ENCODE assay signal across 8 cellular contexts in genomic region chr11:64803163-64803845, GRCh38. TPM values are rescaled to one million over a fixed set of nuclear protein-coding genes. Genes with fewer than 3 reads are reported as not detected.
DNase-seq lines count a peak whose midpoint lies in the region; ATAC-seq, FAIRE-seq and TF ChIP-seq lines count a peak whose summit lies in the region.

Gene MAP4K2, minus strand, starts transcription at chr11:64803214. Its CDS starts 65 bp downstream, at chr11:64803149.

- peaks cover 0 to 72% (median 25%) of the 10 kb centered on the region in 6 donors for H3K36me3 ChIP-seq in spleen

- H3K4me1 ChIP-seq in spleen = peaks cover 45 to 85% (median 59%) of the 10 kb centered on the region in 6 donors

- ATAC-seq in HG03039 (IDR thresholded peaks at IDR 0.05; ENCODE audit: unreplicated experiment) (peak; percentile 61), GM21367 (IDR thresholded peaks at IDR 0.05; ENCODE audit: unreplicated experiment) (no peak)

- peak within 1 kb of the TSS; percentile 90 for H3K27ac ChIP-seq in caudate nucleus (ENCODE audit: low read depth, low read length)
- peak within 1 kb of the TSS; percentile 79 to 94 (median 88) for H3K27ac ChIP-seq in spleen

- 0 to 1% (median 1%) methylated on average over 22 to 57 of the region's 57 CpGs for WGBS in spleen, 5 donors

- H3K4me3 ChIP-seq in spleen = peak within 1 kb of the TSS; percentile 56 to 95 (median 70)

- DNase-seq in GM12891 (ENCODE audit: insufficient read length, low spot score) = peak; percentile 98
- DNase-seq in NCI-H2171 treated with DMSO at 0.1 percent for 48 hours (lab: John Stamatoyannopoulos, UW) = peak; percentile 84
- DNase-seq in activated CD4-positive, CD25-positive, alpha-beta regulatory T cell (lab: John Stamatoyannopoulos, UW) = peak; percentile 63 to 84 (median 76)
- DNase-seq in caudate nucleus (lab: John Stamatoyannopoulos, UW) = peak in 58 of 61 donors; percentile 21 to 88 (median 68)
- peak; percentile 72 for DNase-seq in iris pigment epithelial cell (ENCODE audit: low read depth)
- peak; percentile 98 for DNase-seq in spleen

- intact Hi-C loops in spleen (cut with DNase I; ENCODE audit: low total_unique reads) = no loop called here

- peak; percentile 84 for FAIRE-seq in GM12891 (lab: Jason Lieb, UNC)

- no peaks in the 10 kb centered on the region for H3K9me3 ChIP-seq in spleen

- TF ChIP-seq CTCF in spleen (IDR thresholded peaks at IDR 0.05 in 8 of 11, conservative IDR thresholded peaks at IDR 0.05 in 3 of 11) = peak in 5 of 11 experiments; percentile 12 to 35 (median 27)

- no peaks in the 10 kb centered on the region for H3K27me3 ChIP-seq in spleen (replicated peaks in 1 of 7)

- TF ChIP-seq POLR2A in GM12891 (IDR thresholded peaks at IDR 0.05; ENCODE audit: low read depth, low read length) (no peak), spleen (IDR thresholded peaks at IDR 0.05) (no peak)

TF ChIP-seq in GM12891, 5 proteins besides CTCF, POLR2A, EP300 and RAD21:
- TF ChIP-seq POLR2AphosphoS5 (IDR thresholded peaks at IDR 0.05; ENCODE audit: low read depth, low read length) = no peak
- TF ChIP-seq SPI1 (IDR thresholded peaks at IDR 0.05; ENCODE audit: low read depth, low read length) = no peak
- no peak for TF ChIP-seq POU2F2 (IDR thresholded peaks at IDR 0.05; ENCODE audit: low read depth, low read length)
- no peak for TF ChIP-seq PAX5 (IDR thresholded peaks at IDR 0.05; ENCODE audit: insufficient read depth, low read length, severe bottlenecking)
- TF ChIP-seq TAF1 (IDR thresholded peaks at IDR 0.05; ENCODE audit: low read depth, low read length) = no peak
TF ChIP-seq in GM12891: peak in this region for 0.

RNA-seq across cellular contexts. Expression of gene MAP4K2, which starts in this region (rescaled TPM):
- 30.2 TPM for polyA plus RNA-seq in GM12891 (2012; ENCODE audit: low read depth, missing spikeins)
- 100 to 1,000 TPM in 1 of 7 donors, 10 to 100 TPM in 6; 41.5 to 106 (median 57.4) TPM for total RNA-seq in spleen
- 10 to 100 TPM; 40.8 to 70.8 (median 63.8) TPM for polyA plus RNA-seq in spleen
